ENCODE assay signal across 2 cellular contexts in genomic region chr20:3789201-3789600, GRCh38.
TF ChIP-seq lines count a peak whose summit lies in the region.

No MANE protein-coding gene starts in this region.

TF ChIP-seq in HEK293, 187 proteins besides CTCF, POLR2A, EP300 and RAD21:
- TF ChIP-seq ZNF121 (tag by site-specific recombination; IDR thresholded peaks at IDR 0.05), result peak; percentile 60
TF ChIP-seq in HEK293: peak in this region for 1; not testable (repeated sequence) for 186.

TF ChIP-seq in HepG2, 621 proteins besides CTCF, POLR2A, EP300 and RAD21:
- 0 out of 2 replicates have a peak, but pooled peaks have one; percentile 9 for TF ChIP-seq ZFX (CRISPR knock-in tag; IDR thresholded peaks at IDR 0.05; ENCODE audit: low read depth)
- peak; percentile 60; the same call in 1 of the 2 replicates for TF ChIP-seq ZMYM3 (CRISPR knock-in tag; IDR thresholded peaks at IDR 0.05)
- peak; percentile 98 for TF ChIP-seq ZNF121 (CRISPR knock-in tag; IDR thresholded peaks at IDR 0.05)
